In the genomic region with DNA sequence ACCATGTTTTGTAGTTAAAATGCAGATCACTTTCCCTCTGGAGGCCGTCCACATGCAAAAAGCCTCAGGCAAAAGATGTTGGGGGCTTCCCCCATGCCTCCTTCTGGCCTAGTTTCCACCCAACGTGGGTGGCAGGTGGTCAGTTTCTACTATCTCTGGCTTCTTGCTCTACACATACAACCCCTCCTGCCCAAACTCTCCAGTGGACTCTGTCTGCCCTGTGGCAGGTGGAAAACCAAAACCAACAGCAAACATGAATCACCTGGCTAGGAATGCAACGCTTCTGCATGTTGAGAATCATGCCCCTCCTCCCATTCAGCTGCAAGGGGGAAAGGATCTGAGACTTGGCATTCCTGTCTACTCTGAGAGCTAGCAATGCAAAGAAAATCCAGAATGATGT, we compare ENCODE assay signal across 11 cellular contexts.
A peak's percentile ranks its signal among the peaks of the same experiment; 100 is the strongest.
DNase-seq lines count a peak whose midpoint lies in the region; ATAC-seq and TF ChIP-seq lines count a peak whose summit lies in the region.
"Had no signal": no experiment of that assay in that cellular context is flagged by ENCODE, and none has a peak within 500 bp of the region (broad histone marks: within the 10 kb centered on the region; RNA-seq: fewer than 3 reads in every experiment).

No MANE protein-coding gene starts in this region.

- no peaks in the 10 kb centered on the region for H4K20me1 ChIP-seq in PC-3 (ENCODE audit: low read length)

- intact Hi-C loops in PC-3 (cut with micrococcal nuclease): no loop called here
- intact Hi-C loops in gastrocnemius medialis (cut with DNase I; ENCODE audit: low total_unique reads): no loop called here

- H3K4me2 ChIP-seq in PC-3 (ENCODE audit: low read length) (peak overlapping the region; percentile 61), trophoblast cell (ENCODE audit: low read length) (no peak overlapping the region)

- H3K27ac ChIP-seq in PC-3 (ENCODE audit: low read length) (no peak overlapping the region), trophoblast cell (ENCODE audit: low read depth, low read length) (no peak overlapping the region), gastrocnemius medialis (peak overlapping the region in 1 of 4 donors; percentile 61)

- H3F3A ChIP-seq in PC-3 (ENCODE audit: low read length, unreplicated experiment): no peaks in the 10 kb centered on the region

- H3K27me3 ChIP-seq in PC-3 (ENCODE audit: low read length) (no peaks in the 10 kb centered on the region), trophoblast cell (ENCODE audit: insufficient read depth, low read length) (no peaks in the 10 kb centered on the region), gastrocnemius medialis (no peaks in the 10 kb centered on the region)

- no peak overlapping the region for H2BK12ac ChIP-seq in trophoblast cell (ENCODE audit: low read length)

- H3K4ac ChIP-seq in trophoblast cell (ENCODE audit: low read depth, low read length): no peak overlapping the region

- H4K12ac ChIP-seq in trophoblast cell (ENCODE audit: low read depth, low read length): no peak overlapping the region

- no peak overlapping the region for H3K18ac ChIP-seq in trophoblast cell (ENCODE audit: low read length)

- TF ChIP-seq CTCF in PC-3 (conservative IDR thresholded peaks at IDR 0.05; ENCODE audit: low read depth, low read length) (no peak), gastrocnemius medialis (IDR thresholded peaks at IDR 0.05 in 4 of 5, conservative IDR thresholded peaks at IDR 0.05 in 1 of 5) (no peak)

- no peak overlapping the region for H2AFZ ChIP-seq in PC-3 (ENCODE audit: low read length)
- no peak overlapping the region for H2AFZ ChIP-seq in trophoblast cell (ENCODE audit: insufficient read depth, low read length, poor library complexity)

- no peaks in the 10 kb centered on the region for H3K9me3 ChIP-seq in PC-3 (ENCODE audit: low read length)
- H3K9me3 ChIP-seq in trophoblast cell (ENCODE audit: insufficient read depth, low read depth, low read length): no peaks in the 10 kb centered on the region
- no peaks in the 10 kb centered on the region for H3K9me3 ChIP-seq in gastrocnemius medialis

- H2BK5ac ChIP-seq in trophoblast cell (ENCODE audit: low read depth, low read length, poor library complexity): no peak overlapping the region

- WGBS in trophoblast cell (ENCODE audit: extremely low coverage, insufficient coverage, insufficient read length): no CpG with 5 or more reads among the region's 3 CpGs

- BruUV-seq in PC-3 (replicated peaks; lab: Mats Ljungman, UMichigan): no TSS peak

- H3K14ac ChIP-seq in trophoblast cell (ENCODE audit: low read length): no peak overlapping the region

- in situ Hi-C loops in gastrocnemius medialis (cut with MboI; ENCODE audit: low sequenced_read_pairs in 4 of 4): no loop called here

- POLR2A ChIA-PET in PC-3 (lab: Charles Lee; ENCODE audit: unreplicated experiment): no interaction called here

- H4K91ac ChIP-seq in trophoblast cell (ENCODE audit: low read depth, low read length): no peak overlapping the region

- peak; percentile 87 for ATAC-seq in GM18861 (IDR thresholded peaks at IDR 0.05; ENCODE audit: unreplicated experiment)
- ATAC-seq in HG02678 (IDR thresholded peaks at IDR 0.05; ENCODE audit: unreplicated experiment): peak; percentile 93
- ATAC-seq in PC-3: peak; percentile 99
- ATAC-seq in HG03460 (IDR thresholded peaks at IDR 0.05; ENCODE audit: unreplicated experiment): no peak
- ATAC-seq in gastrocnemius medialis: no peak

- H2BK120ac ChIP-seq in trophoblast cell (ENCODE audit: insufficient read depth, low read length, poor library complexity): no peak overlapping the region

- no peak overlapping the region for H3K23ac ChIP-seq in trophoblast cell (ENCODE audit: low read length)

- H3K4me1 ChIP-seq in PC-3 (ENCODE audit: insufficient read depth, low read length): peaks cover 20% of the 10 kb centered on the region
- H3K4me1 ChIP-seq in trophoblast cell (ENCODE audit: control insufficient read depth in 1 of 2, insufficient read depth in 2 of 2, low read length in 2 of 2): peaks cover 2 to 9% of the 10 kb centered on the region in 2 experiments
- H3K4me1 ChIP-seq in gastrocnemius medialis: peaks cover 19 to 44% of the 10 kb centered on the region in 2 donors

- H2AK5ac ChIP-seq in trophoblast cell (ENCODE audit: low read length): no peak overlapping the region

- H3K4me3 ChIP-seq in PC-3 (ENCODE audit: low read length) (0 out of 2 replicates have a peak overlapping the region, but pooled peaks have one; percentile 12), trophoblast cell (ENCODE audit: low read depth, low read length) (no peak overlapping the region), gastrocnemius medialis (no peak overlapping the region)

- DNase-seq in PC-3: peak; percentile 94
- peak; percentile 29 to 54 for DNase-seq in trophoblast cell
- no peak for DNase-seq in H4 (ENCODE audit: low spot score)
- no peak for DNase-seq in NCI-H82 (lab: John Stamatoyannopoulos, UW)
- DNase-seq in gastrocnemius medialis: no peak
- DNase-seq: GDM1, head of caudate nucleus, NCI-H2107 had no signal

- CTCF ChIA-PET in PC-3 (lab: Charles Lee): no interaction called here

- no peaks in the 10 kb centered on the region; the same call in 1 of the 2 replicates for H3K36me3 ChIP-seq in PC-3 (ENCODE audit: low read depth, low read length)
- no peaks in the 10 kb centered on the region for H3K36me3 ChIP-seq in trophoblast cell (ENCODE audit: control insufficient read depth in 1 of 2, insufficient read depth in 2 of 2, low read length in 2 of 2)
- H3K36me3 ChIP-seq in gastrocnemius medialis: no peaks in the 10 kb centered on the region

- H3K79me2 ChIP-seq in PC-3 (ENCODE audit: low read length) (no peaks in the 10 kb centered on the region), trophoblast cell (ENCODE audit: control insufficient read depth, insufficient read depth, low read length, poor library complexity) (no peaks in the 10 kb centered on the region)

- TF ChIP-seq POLR2A in gastrocnemius medialis (IDR thresholded peaks at IDR 0.05): no peak

- H3K79me1 ChIP-seq in trophoblast cell (ENCODE audit: low read length): no peaks in the 10 kb centered on the region

- H3K9ac ChIP-seq in PC-3 (ENCODE audit: low read length): no peak overlapping the region
- no peak overlapping the region for H3K9ac ChIP-seq in trophoblast cell (ENCODE audit: low read length)

- H4K8ac ChIP-seq in trophoblast cell (ENCODE audit: low read depth, low read length): no peak overlapping the region

- no peaks in the 10 kb centered on the region for H3K9me2 ChIP-seq in PC-3 (replicated peaks; ENCODE audit: low read length)

Comparison
In these comparisons a context has a peak if more than half of its experiments do, and no peak if none do; other contexts are left out.
1. ATAC-seq: peak in GM18861 (single experiment), HG02678 (single experiment) and PC-3 (single experiment); none in HG03460 (single experiment) and gastrocnemius medialis (0 of 2).
2. DNase-seq: peak in PC-3 (single experiment) and trophoblast cell (2 of 2); none in H4 (single experiment), NCI-H82 (single experiment) and gastrocnemius medialis (0 of 2).